ENCODE assay signal across 19 cellular contexts in the genomic region with DNA sequence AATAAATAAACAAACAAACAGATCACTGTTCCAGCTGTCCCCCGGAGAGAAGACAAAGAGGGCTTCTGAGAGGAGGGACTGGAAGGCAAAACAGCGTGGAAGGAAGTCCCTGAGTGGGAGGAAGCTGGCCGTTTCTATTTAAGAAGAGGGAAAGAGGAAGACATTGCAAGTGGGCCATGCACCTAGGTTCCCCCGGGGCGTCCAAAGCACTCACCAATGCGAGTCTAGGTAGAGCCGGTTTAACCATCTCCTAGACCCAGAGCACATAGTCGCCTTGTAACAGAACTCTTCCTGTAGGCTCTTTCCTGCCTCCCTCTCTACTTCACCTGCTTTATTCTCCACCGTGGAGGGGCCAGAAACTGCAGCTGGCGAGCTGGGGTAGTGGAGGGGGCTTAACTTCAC.
DNase-seq lines count a peak whose midpoint lies in the region; ATAC-seq, FAIRE-seq and TF ChIP-seq lines count a peak whose summit lies in the region.
"Had no signal": no experiment of that assay in that cellular context is flagged by ENCODE, and none has a peak within 500 bp of the region (broad histone marks: within the 10 kb centered on the region; RNA-seq: fewer than 3 reads in every experiment).

No MANE protein-coding gene starts in this region.

- CTCF ChIA-PET in CD8-positive, alpha-beta memory T cell (lab: Charles Lee), result interaction anchor here (1.8 kb wide), 1 partner anchor 30 kb away, joined by 5 read pairs; no protein-coding TSS in a partner anchor

- no peak overlapping the region for H3K4me3 Mint-ChIP-seq in CD8-positive, alpha-beta memory T cell
- H3K4me3 Mint-ChIP-seq in effector memory CD8-positive, alpha-beta T cell, result peak overlapping the region in 1 of 2 donors; percentile 54

- TF ChIP-seq POLR2A in GM12892 (IDR thresholded peaks at IDR 0.05; ENCODE audit: low read depth, low read length), result no peak

- no peaks in the 10 kb centered on the region for H3K27me3 ChIP-seq in CD8-positive, alpha-beta memory T cell (ENCODE audit: insufficient read depth, low read length, poor library complexity, severe bottlenecking)
- H3K27me3 ChIP-seq: cardiac muscle cell, heart left ventricle, SJCRH30 had no signal

- H3K9me3 Mint-ChIP-seq in CD8-positive, alpha-beta memory T cell, result no peaks in the 10 kb centered on the region
- H3K9me3 Mint-ChIP-seq in effector memory CD8-positive, alpha-beta T cell, result no peaks in the 10 kb centered on the region
- H3K9me3 Mint-ChIP-seq: activated T-helper 2 cell treated with anti-CD3 and anti-CD28 coated beads, Interferon-gamma antibody, Interleukin-2, Interleukin-4, amounts not matched to agents 10 μg/mL and 5 μg/mL and 100 μg/mL, durations not matched to agents 14 hours and 24 hours and 36 hours had no signal

- no peaks in the 10 kb centered on the region for H3K36me3 ChIP-seq in CD8-positive, alpha-beta memory T cell (ENCODE audit: insufficient read depth, low read length)
- H3K36me3 ChIP-seq: cardiac muscle cell, SJCRH30 had no signal

- ATAC-seq in effector memory CD8-positive, alpha-beta T cell (replicated peaks), result no peak

- peaks cover 0 to 4% of the 10 kb centered on the region in 2 donors for H3K27me3 Mint-ChIP-seq in CD8-positive, alpha-beta memory T cell
- no peaks in the 10 kb centered on the region for H3K27me3 Mint-ChIP-seq in effector memory CD8-positive, alpha-beta T cell

- H3K27ac Mint-ChIP-seq in CD8-positive, alpha-beta memory T cell, result peak overlapping the region; percentile 27 to 92 (median 76)
- peak overlapping the region; percentile 36 to 90 for H3K27ac Mint-ChIP-seq in effector memory CD8-positive, alpha-beta T cell
- H3K27ac Mint-ChIP-seq: activated T-helper 2 cell treated with anti-CD3 and anti-CD28 coated beads, Interferon-gamma antibody, Interleukin-2, Interleukin-4, amounts not matched to agents 10 μg/mL and 5 μg/mL and 100 μg/mL, durations not matched to agents 14 hours and 24 hours and 36 hours had no signal

- H3K4me3 ChIP-seq in CD8-positive, alpha-beta memory T cell (ENCODE audit: low read length), result no peak overlapping the region
- H3K4me3 ChIP-seq: cardiac muscle cell, heart left ventricle, SJCRH30 had no signal

- POLR2A ChIA-PET in CD8-positive, alpha-beta memory T cell (lab: Charles Lee), result interaction anchor here (0.6 kb wide), 1 partner anchor 309 kb away, joined by 3 read pairs; no protein-coding TSS in a partner anchor

- no peak for DNase-seq in CD8-positive, alpha-beta memory T cell
- DNase-seq in NOMO-1 treated with DMSO at 0.1 percent for 48 hours (lab: John Stamatoyannopoulos, UW; ENCODE audit: unreplicated experiment) (peak; percentile 21), pons (ENCODE audit: low spot score) (peak; percentile 83), GM12892 (ENCODE audit: insufficient read length) (no peak), DMS53 treated with DMSO at 0.1 percent for 48 hours (lab: John Stamatoyannopoulos, UW; ENCODE audit: unreplicated experiment) (no peak), HK-2 (ENCODE audit: unreplicated experiment) (no peak)
- no peak for DNase-seq in effector memory CD8-positive, alpha-beta T cell
- DNase-seq: DMS153, GOT3, heart left ventricle, IMR-90, islet precursor cell, NCI-H1048, NCI-H524 treated with DMSO at 0.1 percent for 48 hours, OCI-M1, SJCRH30, substantia nigra had no signal

- H3K4me1 Mint-ChIP-seq in CD8-positive, alpha-beta memory T cell, result peaks cover 47 to 55% (median 55%) of the 10 kb centered on the region in 3 donors
- peaks cover 41 to 50% of the 10 kb centered on the region in 2 donors for H3K4me1 Mint-ChIP-seq in effector memory CD8-positive, alpha-beta T cell (ENCODE audit: low read depth in 2 of 2)

- H3K9me3 ChIP-seq in CD8-positive, alpha-beta memory T cell (ENCODE audit: low read length), result no peaks in the 10 kb centered on the region
- H3K9me3 ChIP-seq: heart left ventricle, SJCRH30 had no signal

- H3K36me3 Mint-ChIP-seq in CD8-positive, alpha-beta memory T cell, result peaks cover 4 to 9% (median 5%) of the 10 kb centered on the region in 3 donors
- H3K36me3 Mint-ChIP-seq in effector memory CD8-positive, alpha-beta T cell (ENCODE audit: insufficient read depth), result peaks cover 6% of the 10 kb centered on the region

- no peak for FAIRE-seq in GM12892 (lab: Jason Lieb, UNC)

- no peak overlapping the region for H3K27ac ChIP-seq in CD8-positive, alpha-beta memory T cell (ENCODE audit: low read depth, low read length)
- H3K27ac ChIP-seq: cardiac muscle cell, heart left ventricle, SJCRH30 had no signal

- H3K4me1 ChIP-seq in CD8-positive, alpha-beta memory T cell (ENCODE audit: insufficient read depth, low read length), result peaks cover 39% of the 10 kb centered on the region
- H3K4me1 ChIP-seq: SJCRH30 had no signal

Comparison
In these comparisons a context has a peak if more than half of its experiments do, and no peak if none do; other contexts are left out.
1. DNase-seq: peak in NOMO-1 treated with DMSO at 0.1 percent for 48 hours (single experiment) and pons (single experiment); none in CD8-positive, alpha-beta memory T cell (0 of 5), effector memory CD8-positive, alpha-beta T cell (0 of 3), GM12892 (single experiment), DMS53 treated with DMSO at 0.1 percent for 48 hours (single experiment) and HK-2 (single experiment).